ENCODE assay signal across 19 cellular contexts in genomic region chr4:151488968-151489367, GRCh38.
DNase-seq lines count a peak whose midpoint lies in the region; ATAC-seq and TF ChIP-seq lines count a peak whose summit lies in the region.
"Had no signal": no experiment of that assay in that cellular context is flagged by ENCODE, and none has a peak within 500 bp of the region (broad histone marks: within the 10 kb centered on the region; RNA-seq: fewer than 3 reads in every experiment).

No MANE protein-coding gene starts in this region.

- H3K27me3 ChIP-seq in HUES64 (ENCODE audit: insufficient read depth, low read length) = no peaks in the 10 kb centered on the region
- H3K27me3 ChIP-seq in esophagus (ENCODE audit: control insufficient read depth in 1 of 2, insufficient read depth in 2 of 2, low read length in 2 of 2) = no peaks in the 10 kb centered on the region
- H3K27me3 ChIP-seq in hepatocyte = no peaks in the 10 kb centered on the region
- H3K27me3 ChIP-seq: BLaER1 had no signal

- peaks cover 37% of the 10 kb centered on the region for H3K4me1 ChIP-seq in HUES64 (ENCODE audit: insufficient read depth, low read length)
- H3K4me1 ChIP-seq in esophagus (ENCODE audit: control insufficient read depth in 2 of 2, insufficient read depth in 2 of 2, low read length in 1 of 2) = peaks cover 0 to 7% of the 10 kb centered on the region in 2 donors
- peaks cover 7% of the 10 kb centered on the region for H3K4me1 ChIP-seq in hepatocyte (ENCODE audit: insufficient read depth)
- H3K4me1 ChIP-seq: BLaER1 had no signal

- H3K79me2 ChIP-seq in hepatocyte = no peaks in the 10 kb centered on the region

- no peak for ATAC-seq in activated CD4-positive, CD25-positive, alpha-beta regulatory T cell treated with anti-CD3 and anti-CD28 coated beads, Interleukin-2, amount 50 U/mL, for 24 hours
- ATAC-seq: CD8-positive, alpha-beta T cell had no signal

- no peak overlapping the region for H3K4me3 Mint-ChIP-seq in mesothelial cell of epicardium
- H3K4me3 Mint-ChIP-seq: CD8-positive, alpha-beta T cell had no signal

- H3K9me3 ChIP-seq in HUES64 (ENCODE audit: insufficient read depth, low read depth, low read length) (no peaks in the 10 kb centered on the region), esophagus (ENCODE audit: control insufficient read depth in 2 of 2, insufficient read depth in 1 of 2, low read depth in 1 of 2, low read length in 1 of 2) (no peaks in the 10 kb centered on the region), hepatocyte (ENCODE audit: low read depth) (no peaks in the 10 kb centered on the region)

- H3K9me3 Mint-ChIP-seq in mesothelial cell of epicardium = peaks cover 35% of the 10 kb centered on the region

- no peaks in the 10 kb centered on the region for H4K20me1 ChIP-seq in hepatocyte (ENCODE audit: insufficient read depth, poor library complexity, severe bottlenecking)
- H4K20me1 ChIP-seq: BLaER1 had no signal

- in situ Hi-C loops in G401 (cut with HindIII; ENCODE audit: low sequenced_read_pairs) = no loop called here

- H3K36me3 Mint-ChIP-seq in mesothelial cell of epicardium = peaks cover 26% of the 10 kb centered on the region
- H3K36me3 Mint-ChIP-seq: CD8-positive, alpha-beta T cell had no signal

- H3K27ac ChIP-seq in HUES64 (ENCODE audit: low read depth, low read length) = peak overlapping the region; percentile 1; the same call in 1 of the 2 replicates
- peak overlapping the region; percentile 33 to 69 for H3K27ac ChIP-seq in esophagus (ENCODE audit: low read depth in 2 of 2, low read length in 1 of 2)
- H3K27ac ChIP-seq in hepatocyte = no peak overlapping the region
- H3K27ac ChIP-seq: BLaER1, RWPE1, SK-N-MC had no signal

- no peak for TF ChIP-seq CTCF in mesothelial cell of epicardium (IDR thresholded peaks at IDR 0.05; ENCODE audit: unreplicated experiment)
- TF ChIP-seq CTCF in hepatocyte (IDR thresholded peaks at IDR 0.05; ENCODE audit: poor library complexity) = no peak

- H3K9ac ChIP-seq in HUES64 (ENCODE audit: low read depth, low read length) = 0 out of 2 replicates have a peak overlapping the region, but pooled peaks have one; percentile 9
- H3K9ac ChIP-seq: BLaER1 had no signal

- no peak overlapping the region for H3K4me2 ChIP-seq in hepatocyte
- H3K4me2 ChIP-seq: BLaER1 had no signal

- H2AFZ ChIP-seq in hepatocyte = no peak overlapping the region

- no peaks in the 10 kb centered on the region for H3K27me3 Mint-ChIP-seq in mesothelial cell of epicardium (ENCODE audit: low read depth)

- H3K36me3 ChIP-seq in HUES64 (ENCODE audit: insufficient read depth, low read length) (no peaks in the 10 kb centered on the region), esophagus (ENCODE audit: control insufficient read depth in 2 of 2, insufficient read depth in 2 of 2, low read length in 1 of 2) (no peaks in the 10 kb centered on the region), hepatocyte (replicated peaks; ENCODE audit: insufficient read depth, low read depth) (no peaks in the 10 kb centered on the region)
- H3K36me3 ChIP-seq: BLaER1 had no signal

- no peaks in the 10 kb centered on the region for H3K9me2 ChIP-seq in hepatocyte (replicated peaks; ENCODE audit: insufficient read depth)

- peaks cover 26% of the 10 kb centered on the region for H3K4me1 Mint-ChIP-seq in mesothelial cell of epicardium

- no peak for DNase-seq in mesothelial cell of epicardium (ENCODE audit: low spot score in 2 of 2, unreplicated experiment in 2 of 2)
- DNase-seq in G401 (ENCODE audit: low spot score) = no peak
- DNase-seq in ureter (ENCODE audit: low spot score) = no peak
- no peak for DNase-seq in hepatocyte (ENCODE audit: low spot score)
- DNase-seq: CD8-positive, alpha-beta T cell; EL; MM.1S; NCI-H1048; NCI-H187 treated with DMSO at 0.1 percent for 48 hours; NCI-H2107; NCI-H446 treated with DMSO at 0.1 percent for 48 hours; SHP77 treated with DMSO at 0.1 percent for 48 hours had no signal

- whole genome bisulfite sequencing in HUES64 = 37% methylated on average over 1 of the region's 3 CpGs
- WGBS in esophagus, 2 donors = 63 to 66% methylated on average over 3 of the region's 3 CpGs
- 72% methylated on average over 3 of the region's 3 CpGs for WGBS in hepatocyte (ENCODE audit: low lambda C conversion rate, missing lambda C conversion rate)

- H3K27ac Mint-ChIP-seq in mesothelial cell of epicardium = peak overlapping the region; percentile 62
- H3K27ac Mint-ChIP-seq: CD8-positive, alpha-beta T cell had no signal

- H3K4me3 ChIP-seq in HUES64 (ENCODE audit: low read length) (no peak overlapping the region), esophagus (ENCODE audit: low read depth in 1 of 2, low read length in 2 of 2) (no peak overlapping the region), hepatocyte (no peak overlapping the region)
- H3K4me3 ChIP-seq: BLaER1, K562, SK-N-MC had no signal
